ENCODE assay signal across 8 cellular contexts in genomic region chr1:202860744-202861419, GRCh38. TPM values are rescaled to one million over a fixed set of nuclear protein-coding genes. Genes with fewer than 3 reads are reported as not detected.
A peak's percentile ranks its signal among the peaks of the same experiment; 100 is the strongest.
DNase-seq lines count a peak whose midpoint lies in the region; ATAC-seq and TF ChIP-seq lines count a peak whose summit lies in the region.

No MANE protein-coding gene starts in this region.

- intact Hi-C loops in psoas muscle (cut with DNase I), result no loop called here

- TF ChIP-seq CTCF in right atrium auricular region (IDR thresholded peaks at IDR 0.05) (no peak), psoas muscle (IDR thresholded peaks at IDR 0.05) (no peak)

- H3K9me3 ChIP-seq in right atrium auricular region, result no peaks in the 10 kb centered on the region
- no peaks in the 10 kb centered on the region for H3K9me3 ChIP-seq in psoas muscle

- H3K36me3 ChIP-seq in right atrium auricular region, result no peaks in the 10 kb centered on the region
- H3K36me3 ChIP-seq in psoas muscle (ENCODE audit: insufficient read depth in 1 of 2, low read depth in 1 of 2), result no peaks in the 10 kb centered on the region

- H3K4me1 Mint-ChIP-seq in activated naive CD4-positive, alpha-beta T cell treated with anti-CD3 and anti-CD28 coated beads, Interleukin-2, amount 50 U/mL, for 24 hours, result peaks cover 9% of the 10 kb centered on the region

- H3K4me3 ChIP-seq in right atrium auricular region (peak overlapping the region; percentile 78 to 91), psoas muscle (peak overlapping the region; percentile 69)

- peak overlapping the region; percentile 81 for H3K4me3 Mint-ChIP-seq in activated naive CD4-positive, alpha-beta T cell treated with anti-CD3 and anti-CD28 coated beads, Interleukin-2, amount 50 U/mL, for 24 hours

- H3K27ac Mint-ChIP-seq in activated naive CD4-positive, alpha-beta T cell treated with anti-CD3 and anti-CD28 coated beads, Interleukin-2, amount 50 U/mL, for 24 hours, result no peak overlapping the region

- no peaks in the 10 kb centered on the region for H3K36me3 Mint-ChIP-seq in activated naive CD4-positive, alpha-beta T cell treated with anti-CD3 and anti-CD28 coated beads, Interleukin-2, amount 50 U/mL, for 24 hours

- no peaks in the 10 kb centered on the region for H3K27me3 ChIP-seq in right atrium auricular region
- peaks cover 0 to 3% (median 0%) of the 10 kb centered on the region in 3 donors for H3K27me3 ChIP-seq in psoas muscle (ENCODE audit: insufficient read depth in 3 of 3, low read length in 2 of 3)

- H3K4me1 ChIP-seq in right atrium auricular region, result peaks cover 0 to 11% of the 10 kb centered on the region in 2 donors
- peaks cover 2% of the 10 kb centered on the region for H3K4me1 ChIP-seq in psoas muscle

- peak; percentile 67 for DNase-seq in ELR (ENCODE audit: low read depth)
- peak; percentile 82 for DNase-seq in NCI-H748 (lab: John Stamatoyannopoulos, UW; ENCODE audit: unreplicated experiment)
- DNase-seq in right atrium auricular region (ENCODE audit: low spot score), result no peak
- peak; percentile 17 to 57 for DNase-seq in psoas muscle
- no peak for DNase-seq in NOMO-1 treated with DMSO at 0.1 percent for 48 hours (lab: John Stamatoyannopoulos, UW; ENCODE audit: unreplicated experiment)

- H3K27ac ChIP-seq in right atrium auricular region (peak overlapping the region; percentile 14 to 16), psoas muscle (no peak overlapping the region)

- H3K9me3 Mint-ChIP-seq in activated naive CD4-positive, alpha-beta T cell treated with anti-CD3 and anti-CD28 coated beads, Interleukin-2, amount 50 U/mL, for 24 hours, result no peaks in the 10 kb centered on the region

- ATAC-seq in HG02885 (IDR thresholded peaks at IDR 0.05; ENCODE audit: poor library complexity, unreplicated experiment) (peak; percentile 33), psoas muscle (peak; percentile 29 to 55 (median 38)), HG02938 (IDR thresholded peaks at IDR 0.05; ENCODE audit: unreplicated experiment) (no peak)

- peaks cover 39% of the 10 kb centered on the region for H3K27me3 Mint-ChIP-seq in activated naive CD4-positive, alpha-beta T cell treated with anti-CD3 and anti-CD28 coated beads, Interleukin-2, amount 50 U/mL, for 24 hours

- 4% methylated on average over 39 to 50 of the region's 50 CpGs for WGBS in psoas muscle, 3 donors

RNA-seq across cellular contexts. Expression of gene RABIF, which starts 28.1 kb away (rescaled TPM):
- 1 to 10 TPM; 3.0 to 4.3 TPM for total RNA-seq in right atrium auricular region
- 1 to 10 TPM; 3.6 to 7.0 (median 5.8) TPM for total RNA-seq in psoas muscle
- 10 to 100 TPM in 1 of 3 donors, 1 to 10 TPM in 2; 7.0 to 12.1 (median 8.5) TPM for polyA plus RNA-seq in psoas muscle

RNA-seq across cellular contexts. Expression of gene PCAT6, which starts 50.1 kb away (rescaled TPM):
- total RNA-seq in right atrium auricular region (not detected), psoas muscle (1 to 10 TPM in 1 of 4 donors, under 1 TPM in 3; 0.44 to 4.1 (median 0.66) TPM)
- under 1 TPM; 0.14 to 0.57 (median 0.28) TPM for polyA plus RNA-seq in psoas muscle

RNA-seq across cellular contexts. Expression of gene KDM5B, which starts 52.7 kb away (rescaled TPM):
- total RNA-seq in right atrium auricular region (10 to 100 TPM; 14.6 to 18.5 TPM), psoas muscle (10 to 100 TPM; 10.7 to 13.9 (median 12.3) TPM)
- 1 to 10 TPM; 2.4 to 3.3 (median 3.2) TPM for polyA plus RNA-seq in psoas muscle

Comparison
In these comparisons a context has a peak if more than half of its experiments do, and no peak if none do; other contexts are left out.
1. DNase-seq: peak in ELR (single experiment), NCI-H748 (single experiment) and psoas muscle (2 of 2); none in right atrium auricular region (single experiment) and NOMO-1 treated with DMSO at 0.1 percent for 48 hours (single experiment).